ENCODE assay signal across 27 cellular contexts in genomic region chr1:92707709-92708108, GRCh38.
"Had no signal": no experiment of that assay in that cellular context is flagged by ENCODE, and none has a peak within 500 bp of the region (broad histone marks: within the 10 kb centered on the region; RNA-seq: fewer than 3 reads in every experiment).

No MANE protein-coding gene starts in this region.

- H3K27ac ChIP-seq: left lung, lower lobe of right lung, neutrophil, parathyroid adenoma, right atrium auricular region, skin epidermis, stomach, testis, thyroid gland, transverse colon, upper lobe of left lung had no signal

- H3K9me3 ChIP-seq: left lung, lower lobe of right lung, neutrophil, right atrium auricular region, stomach, testis, thyroid gland, transverse colon, upper lobe of left lung had no signal

- H3K9me3 Mint-ChIP-seq: immature natural killer cell; naive thymus-derived CD8-positive, alpha-beta T cell; nephron; neural crest cell; stimulated activated naive B cell treated with anti-CD40 and anti-IgM and Interleukin-4, amounts not matched to agents 10 μg/mL and 1 μg/mL and 100 μg/mL, for 72 hours had no signal

- H3K4me1 ChIP-seq: left lung, parathyroid adenoma, transverse colon, upper lobe of left lung had no signal

- H3K27me3 Mint-ChIP-seq: stimulated activated naive B cell treated with anti-CD40 and anti-IgM and Interleukin-4, amounts not matched to agents 10 μg/mL and 1 μg/mL and 100 μg/mL, for 72 hours had no signal

- H3K4me3 ChIP-seq: left lung, lower lobe of right lung, right atrium auricular region, skin epidermis, stomach, testis, thyroid gland, transverse colon, upper lobe of left lung had no signal

- H3K4me3 Mint-ChIP-seq: immature natural killer cell; naive thymus-derived CD8-positive, alpha-beta T cell; nephron; neural crest cell; stimulated activated naive B cell treated with anti-CD40 and anti-IgM and Interleukin-4, amounts not matched to agents 10 μg/mL and 1 μg/mL and 100 μg/mL, for 72 hours had no signal

- H3K36me3 Mint-ChIP-seq: immature natural killer cell; naive thymus-derived CD8-positive, alpha-beta T cell had no signal

- H2AFZ ChIP-seq: parathyroid adenoma had no signal

- H3K4me1 Mint-ChIP-seq: immature natural killer cell; naive thymus-derived CD8-positive, alpha-beta T cell had no signal

- H3K27ac Mint-ChIP-seq: immature natural killer cell; naive thymus-derived CD8-positive, alpha-beta T cell; nephron; stimulated activated naive B cell treated with anti-CD40 and anti-IgM and Interleukin-4, amounts not matched to agents 10 μg/mL and 1 μg/mL and 100 μg/mL, for 72 hours had no signal

- FAIRE-seq: kidney had no signal

- H3K36me3 ChIP-seq: lower lobe of right lung, right atrium auricular region, thyroid gland, transverse colon, upper lobe of left lung had no signal

- H3K9ac ChIP-seq: parathyroid adenoma had no signal

- DNase-seq: hypothalamus; immature natural killer cell; kidney; left colon; left lung; lower lobe of right lung; mammary epithelial cell; naive thymus-derived CD8-positive, alpha-beta T cell; occipital lobe; stimulated activated CD4-positive, alpha-beta T cell treated with anti-CD3 and anti-CD28 coated beads, Interleukin-12 subunit alpha, Interleukin-12 subunit beta, amount 100 ng/mL, for 4 hours; stimulated activated CD4-positive, alpha-beta T cell treated with anti-CD3 and anti-CD28 coated beads, Interleukin-15, amount 100 ng/mL, for 24 hours; stimulated activated CD4-positive, alpha-beta T cell treated with anti-CD3 and anti-CD28 coated beads, Interleukin-2, amount 100 ng/mL, for 24 hours; stimulated activated CD4-positive, alpha-beta T cell treated with anti-CD3 and anti-CD28 coated beads, Interleukin-4, amount 100 ng/mL, for 1 hour; stimulated activated naive B cell treated with anti-CD40 and anti-IgM and Interleukin-4, amounts not matched to agents 10 μg/mL and 1 μg/mL and 100 μg/mL, for 72 hours; stimulated activated naive CD8-positive, alpha-beta T cell treated with anti-CD3 and anti-CD28 coated beads, Interleukin-15, Interleukin-2, amounts not matched to agents 100 U/mL and 50 U/mL, for 24 hours; stomach; testis; thyroid gland; transverse colon; upper lobe of left lung had no signal

- ATAC-seq: left colon; left lung; lower lobe of right lung; naive thymus-derived CD8-positive, alpha-beta T cell; sciatic nerve; stimulated activated naive B cell treated with anti-CD40 and anti-IgM and Interleukin-4, amounts not matched to agents 10 μg/mL and 1 μg/mL and 100 μg/mL, for 72 hours; stimulated activated naive CD8-positive, alpha-beta T cell treated with anti-CD3 and anti-CD28 coated beads, Interleukin-15, Interleukin-2, amounts not matched to agents 100 U/mL and 50 U/mL, for 24 hours had no signal

- H3K27me3 ChIP-seq: left lung, neutrophil, right atrium auricular region, stomach, testis, thyroid gland, transverse colon, upper lobe of left lung had no signal

- H3K79me2 ChIP-seq: parathyroid adenoma had no signal
